In genomic region chr20:20712004-20712473, GRCh38 we compare ENCODE assay signal across 8 cellular contexts. TPM values are rescaled to one million over a fixed set of nuclear protein-coding genes. Genes with fewer than 3 reads are reported as not detected.
A peak's percentile ranks its signal among the peaks of the same experiment; 100 is the strongest.
DNase-seq lines count a peak whose midpoint lies in the region; TF ChIP-seq lines count a peak whose summit lies in the region.

No MANE protein-coding gene starts in this region.

- no peaks in the 10 kb centered on the region for H3K27me3 ChIP-seq in OCI-LY1 (ENCODE audit: insufficient read depth, low read length)
- H3K27me3 ChIP-seq in transverse colon, result no peaks in the 10 kb centered on the region

- H3K27me3 Mint-ChIP-seq in chondrocyte (ENCODE audit: low read depth), result no peaks in the 10 kb centered on the region

- intact Hi-C loops in transverse colon (cut with DNase I; ENCODE audit: low total_unique reads), result no loop called here

- H3K4me2 ChIP-seq in OCI-LY1 (ENCODE audit: low read length), result peak overlapping the region; percentile 62

- H2AFZ ChIP-seq in OCI-LY1 (ENCODE audit: low read length), result no peak overlapping the region

- 3 to 5% methylated on average over 9 to 12 of the region's 33 CpGs for WGBS in transverse colon (ENCODE audit: low coverage in 1 of 2), 2 donors

- H4K20me1 ChIP-seq in OCI-LY1 (ENCODE audit: insufficient read depth, low read length), result no peaks in the 10 kb centered on the region

- peaks cover 23% of the 10 kb centered on the region for H3K4me1 Mint-ChIP-seq in chondrocyte (ENCODE audit: low read depth)

- no peak overlapping the region for H3K27ac Mint-ChIP-seq in chondrocyte (ENCODE audit: unreplicated experiment)

- H3K9me2 ChIP-seq in OCI-LY1 (ENCODE audit: low read depth, low read length), result no peaks in the 10 kb centered on the region

- peaks cover 22% of the 10 kb centered on the region for H3K4me1 ChIP-seq in OCI-LY1 (ENCODE audit: insufficient read depth, low read length, severe bottlenecking)
- peaks cover 10 to 28% (median 22%) of the 10 kb centered on the region in 4 donors for H3K4me1 ChIP-seq in transverse colon

- no peaks in the 10 kb centered on the region for H3K36me3 Mint-ChIP-seq in chondrocyte (ENCODE audit: low read depth)

- no peaks in the 10 kb centered on the region for H3K9me3 ChIP-seq in OCI-LY1 (ENCODE audit: low read length)
- H3K9me3 ChIP-seq in transverse colon, result no peaks in the 10 kb centered on the region

- H3F3A ChIP-seq in OCI-LY1 (ENCODE audit: insufficient read depth, low read length), result no peaks in the 10 kb centered on the region

- peak overlapping the region; percentile 40 for H3K9ac ChIP-seq in OCI-LY1 (ENCODE audit: low read length)

- H3K4me3 ChIP-seq in HFF-Myc (replicated peaks; ENCODE audit: low read depth, low read length), result peak overlapping the region; percentile 69
- peak overlapping the region; percentile 76 for H3K4me3 ChIP-seq in OCI-LY1 (ENCODE audit: low read depth, low read length, poor library complexity, severe bottlenecking)
- peak overlapping the region; percentile 65 to 97 (median 86) for H3K4me3 ChIP-seq in transverse colon

- H3K79me2 ChIP-seq in OCI-LY1 (ENCODE audit: insufficient read depth, low read length), result no peaks in the 10 kb centered on the region

- DNase-seq in DMS79 treated with DMSO at 0.1 percent for 48 hours (lab: John Stamatoyannopoulos, UW) (peak; percentile 44), DMS79 (lab: John Stamatoyannopoulos, UW) (no peak), HFF-Myc (ENCODE audit: extremely low read depth, low read depth) (no peak), chondrocyte (ENCODE audit: low spot score) (no peak), medulla oblongata (ENCODE audit: extremely low spot score) (peak; percentile 13), transverse colon (peak; percentile 46), inferior parietal cortex (ENCODE audit: extremely low spot score) (no peak)

- H3K4me3 Mint-ChIP-seq in chondrocyte (ENCODE audit: unreplicated experiment), result peak overlapping the region; percentile 89

- in situ Hi-C loops in transverse colon (cut with MboI; ENCODE audit: low pct_ligation_motif_present in 1 of 4, low pct_unique_long_range_greater_than_20kb in 1 of 4, low sequenced_read_pairs in 3 of 4), result no loop called here

- TF ChIP-seq CTCF in HFF-Myc (IDR thresholded peaks at IDR 0.05; ENCODE audit: low read depth, low read length, missing control alignments) (no peak), OCI-LY1 (IDR thresholded peaks at IDR 0.05; ENCODE audit: low read length) (no peak), chondrocyte (IDR thresholded peaks at IDR 0.05) (no peak), transverse colon (IDR thresholded peaks at IDR 0.05) (no peak)

- H3K9me3 Mint-ChIP-seq in chondrocyte (ENCODE audit: low read depth), result no peaks in the 10 kb centered on the region

- no peaks in the 10 kb centered on the region; the same call in 1 of the 2 replicates for H3K36me3 ChIP-seq in OCI-LY1 (ENCODE audit: insufficient read depth, low read length)
- H3K36me3 ChIP-seq in transverse colon, result no peaks in the 10 kb centered on the region

- no peak for TF ChIP-seq EP300 in transverse colon (IDR thresholded peaks at IDR 0.05; ENCODE audit: low read depth)

- peak; percentile 28 for TF ChIP-seq POLR2A in transverse colon (IDR thresholded peaks at IDR 0.05)

- H3K27ac ChIP-seq in OCI-LY1 (ENCODE audit: low read depth, low read length, poor library complexity, severe bottlenecking) (no peak overlapping the region), transverse colon (peak overlapping the region; percentile 91 to 93 (median 92))

RNA-seq across cellular contexts. Expression of gene RALGAPA2, which starts 0.4 kb away (rescaled TPM):
- 9.5 to 10.8 TPM (median 10.2 TPM) in 3 replicates for total RNA-seq in chondrocyte
- total RNA-seq in transverse colon, result 10 to 100 TPM; 29.5 to 84.0 (median 66.5) TPM

Comparison
In these comparisons a context has a peak if more than half of its experiments do, and no peak if none do; other contexts are left out.
1. DNase-seq: peak in DMS79 treated with DMSO at 0.1 percent for 48 hours (single experiment), medulla oblongata (single experiment) and transverse colon (single experiment); none in DMS79 (single experiment), HFF-Myc (single experiment), chondrocyte (single experiment) and inferior parietal cortex (single experiment).
2. Peak in every context shown above with its lines, with median percentiles within 50 percentile points of each other: H3K4me3 ChIP-seq.